In genomic region chr5:141478321-141478945, GRCh38 we compare ENCODE assay signal across 9 cellular contexts. TPM values are rescaled to one million over a fixed set of nuclear protein-coding genes. Genes with fewer than 3 reads are reported as not detected.
DNase-seq lines count a peak whose midpoint lies in the region; ATAC-seq, FAIRE-seq and TF ChIP-seq lines count a peak whose summit lies in the region.
"Had no signal": no experiment of that assay in that cellular context is flagged by ENCODE, and none has a peak within 500 bp of the region (broad histone marks: within the 10 kb centered on the region; RNA-seq: fewer than 3 reads in every experiment).

No MANE protein-coding gene starts in this region.

- FAIRE-seq in GM12878 (lab: Jason Lieb, UNC): no peak

- H4K91ac ChIP-seq in neuronal stem cell (ENCODE audit: low read depth, low read length, poor library complexity): no peak overlapping the region

- H3K79me2 ChIP-seq in SK-N-SH (ENCODE audit: insufficient read depth) (peaks cover 70% of the 10 kb centered on the region), GM12878 (ENCODE audit: control insufficient read depth, insufficient read depth, low read length) (no peaks in the 10 kb centered on the region)

- H2AFZ ChIP-seq in SK-N-SH (ENCODE audit: low read depth) (no peak overlapping the region), GM12878 (ENCODE audit: control insufficient read depth, low read depth, low read length) (no peak overlapping the region), neuronal stem cell (ENCODE audit: low read length) (no peak overlapping the region)

- TF ChIP-seq POLR2A in GM12878 (IDR thresholded peaks at IDR 0.05; ENCODE audit: low read depth, low read length) (no peak), transverse colon (IDR thresholded peaks at IDR 0.05) (no peak)

- peaks cover 0 to 42% of the 10 kb centered on the region in 2 experiments for H3K36me3 ChIP-seq in SK-N-SH (replicated peaks in 1 of 2; ENCODE audit: control insufficient read depth in 1 of 2, insufficient read depth in 2 of 2, low read length in 1 of 2)
- no peaks in the 10 kb centered on the region for H3K36me3 ChIP-seq in GM12878 (ENCODE audit: control insufficient read depth in 2 of 2, insufficient read depth in 2 of 2, low read length in 1 of 2)
- no peaks in the 10 kb centered on the region for H3K36me3 ChIP-seq in transverse colon
- peaks cover 12 to 37% of the 10 kb centered on the region in 2 donors for H3K36me3 ChIP-seq in neuronal stem cell (replicated peaks in 1 of 2; ENCODE audit: control insufficient read depth in 2 of 2, insufficient read depth in 2 of 2, low read length in 2 of 2)

- RAD21 ChIA-PET in GM12878 (lab: Charles Lee; ENCODE audit: unreplicated experiment): interaction anchor here (1.1 to 4.9 kb wide), 5 partner anchors 32 to 86 kb away, joined by 3 to 109 read pairs (median 5); partner anchors contain the start of gene PCDHGA12

- H3K23ac ChIP-seq in neuronal stem cell (ENCODE audit: low read depth, low read length, poor library complexity): no peak overlapping the region

- no peaks in the 10 kb centered on the region for H3K9me2 ChIP-seq in SK-N-SH

- SMC1A ChIA-PET in GM12878 (lab: Charles Lee; ENCODE audit: uncharacterized antibody, unreplicated experiment): interaction anchor here (0.7 to 6.6 kb wide), 7 partner anchors 14 to 80 kb away, joined by 3 to 117 read pairs (median 4); partner anchors contain the start of gene PCDHGA10

- TF ChIP-seq CTCF in SK-N-SH (IDR thresholded peaks at IDR 0.05) (peak; percentile 55), GM12878 (IDR thresholded peaks at IDR 0.05 in 2 of 3, conservative IDR thresholded peaks at IDR 0.05 in 1 of 3; ENCODE audit: control insufficient read depth in 2 of 3, extremely low read depth in 1 of 3, insufficient read depth in 1 of 3, low read depth in 3 of 3, low read length in 3 of 3) (peak; percentile 7 to 30 (median 28); a peak in 2 of 6 replicates), transverse colon (IDR thresholded peaks at IDR 0.05) (peak; percentile 23 to 59 (median 51))

- intact Hi-C loops in GM12878 (cut with micrococcal nuclease; ENCODE audit: unreplicated experiment): no loop called here
- intact Hi-C loops in left colon (cut with DNase I, micrococcal nuclease): loop anchor here in 1 of 2 donors (5.0 kb wide), 1 partner anchor 34 kb away; no protein-coding TSS in a partner anchor
- intact Hi-C loops in transverse colon (cut with DNase I; ENCODE audit: low total_unique reads): loop anchor here (5.0 kb wide), 1 partner anchor 34 kb away; no protein-coding TSS in a partner anchor

- POLR2A ChIA-PET in SK-N-SH (lab: Yijun Ruan, JAX) (no interaction called here), GM12878 (lab: Charles Lee) (no interaction called here)

- TF ChIP-seq EP300 in SK-N-SH (IDR thresholded peaks at IDR 0.05; ENCODE audit: borderline replicate concordance in 1 of 2, low read depth in 1 of 2, low read length in 1 of 2) (no peak), GM12878 (IDR thresholded peaks at IDR 0.05; ENCODE audit: borderline replicate concordance in 1 of 2, control insufficient read depth in 1 of 2, low read depth in 2 of 2, low read length in 2 of 2) (no peak), transverse colon (IDR thresholded peaks at IDR 0.05; ENCODE audit: low read depth) (no peak)

- H2AK5ac ChIP-seq in neuronal stem cell (ENCODE audit: low read depth, low read length): no peak overlapping the region

- H3F3A ChIP-seq in SK-N-SH (replicated peaks; ENCODE audit: insufficient read depth): peaks cover 25% of the 10 kb centered on the region

- H3K14ac ChIP-seq in neuronal stem cell (ENCODE audit: low read length): no peak overlapping the region

- peaks cover 14% of the 10 kb centered on the region for H3K79me1 ChIP-seq in neuronal stem cell (ENCODE audit: low read depth, low read length)

- CTCF ChIA-PET in SK-N-SH (lab: Yijun Ruan, JAX) (interaction anchor here (0.6 to 8.6 kb wide), 13 partner anchors 8 to 436 kb away, joined by 3 to 117 read pairs (median 4); partner anchors contain the start of gene TAF7), GM12878 (lab: Yijun Ruan, JAX) (interaction anchor here (1.0 to 8.5 kb wide), 7 partner anchors 11 to 86 kb away, joined by 3 to 213 read pairs (median 31); partner anchors contain the start of genes PCDHGA11, PCDHGA12 and PCDHGC5)

- no peak overlapping the region for H2BK15ac ChIP-seq in neuronal stem cell (ENCODE audit: low read length)

- H3K18ac ChIP-seq in neuronal stem cell (ENCODE audit: low read length): no peak overlapping the region

- H3K4ac ChIP-seq in neuronal stem cell (ENCODE audit: low read length): no peak overlapping the region

- in situ Hi-C loops in GM12878 (cut with MboI) (loop anchor here (5.0 kb wide), 1 partner anchor 49 kb away; no protein-coding TSS in a partner anchor), transverse colon (cut with MboI; ENCODE audit: low pct_ligation_motif_present in 1 of 4, low pct_unique_long_range_greater_than_20kb in 1 of 4, low sequenced_read_pairs in 3 of 4) (no loop called here)

- no peak overlapping the region for H2BK5ac ChIP-seq in neuronal stem cell (ENCODE audit: low read length)

- no peak overlapping the region for H2BK12ac ChIP-seq in neuronal stem cell (ENCODE audit: low read length)

- H3K9ac ChIP-seq in SK-N-SH (peak overlapping the region; percentile 83; the same call in 1 of the 2 replicates), GM12878 (ENCODE audit: control insufficient read depth, insufficient read depth, low read length) (no peak overlapping the region), neuronal stem cell (ENCODE audit: low read depth, low read length, poor library complexity) (no peak overlapping the region)

- H4K8ac ChIP-seq in neuronal stem cell (ENCODE audit: low read depth, low read length): no peak overlapping the region

- H3K4me3 ChIP-seq in SK-N-SH (ENCODE audit: low read depth in 2 of 2, low read length in 1 of 2) (peak overlapping the region; percentile 82 to 85), GM12878 (0 out of 2 replicates have a peak overlapping the region, but pooled peaks have one; percentile 13), transverse colon (peak overlapping the region in 3 of 4 donors; percentile 16 to 63 (median 20)), neuronal stem cell (ENCODE audit: low read length in 2 of 2) (no peak overlapping the region)

- no peak overlapping the region for H2BK120ac ChIP-seq in neuronal stem cell (ENCODE audit: low read depth, low read length)

- peak overlapping the region in 1 of 2 experiments; percentile 92; a peak in 1 of 4 replicates for H3K27ac ChIP-seq in SK-N-SH (ENCODE audit: low read depth in 2 of 2, low read length in 1 of 2)
- H3K27ac ChIP-seq in GM12878 (ENCODE audit: control insufficient read depth, insufficient read depth): no peak overlapping the region
- H3K27ac ChIP-seq in transverse colon: no peak overlapping the region
- H3K27ac ChIP-seq in neuronal stem cell (replicated peaks; ENCODE audit: low read length): no peak overlapping the region

- H4K20me1 ChIP-seq in SK-N-SH (ENCODE audit: insufficient read depth) (peaks cover 61% of the 10 kb centered on the region), GM12878 (ENCODE audit: control insufficient read depth, insufficient read depth) (no peaks in the 10 kb centered on the region)

- H3K9me3 ChIP-seq in SK-N-SH (no peaks in the 10 kb centered on the region), GM12878 (replicated peaks; ENCODE audit: control insufficient read depth, insufficient read depth, low read length) (no peaks in the 10 kb centered on the region), transverse colon (no peaks in the 10 kb centered on the region), neuronal stem cell (replicated peaks in 1 of 2; ENCODE audit: control insufficient read depth in 2 of 2, insufficient read depth in 1 of 2, low read depth in 1 of 2, low read length in 2 of 2) (peaks cover 17 to 47% of the 10 kb centered on the region in 2 donors)

- TF ChIP-seq RAD21 in SK-N-SH (IDR thresholded peaks at IDR 0.05; ENCODE audit: low read length): no peak
- TF ChIP-seq RAD21 in GM12878 (IDR thresholded peaks at IDR 0.05; ENCODE audit: insufficient read depth, low read depth, low read length): no peak

- H3K4me1 ChIP-seq in SK-N-SH (ENCODE audit: control insufficient read depth in 1 of 2, insufficient read depth in 2 of 2, low read depth in 1 of 2, low read length in 1 of 2): peaks cover 12 to 39% of the 10 kb centered on the region in 2 experiments; a peak in 3 of 4 replicates
- peaks cover 19% of the 10 kb centered on the region for H3K4me1 ChIP-seq in GM12878 (ENCODE audit: control insufficient read depth, insufficient read depth, low read length)
- peaks cover 5 to 52% (median 24%) of the 10 kb centered on the region in 4 donors for H3K4me1 ChIP-seq in transverse colon
- peaks cover 0 to 11% of the 10 kb centered on the region in 2 donors for H3K4me1 ChIP-seq in neuronal stem cell (ENCODE audit: control insufficient read depth in 2 of 2, insufficient read depth in 1 of 2, low read depth in 1 of 2, low read length in 2 of 2)

- H3K27me3 ChIP-seq in SK-N-SH (ENCODE audit: insufficient read depth) (no peaks in the 10 kb centered on the region), GM12878 (replicated peaks in 1 of 2; ENCODE audit: control insufficient read depth in 2 of 2, insufficient read depth in 2 of 2, low read length in 1 of 2) (no peaks in the 10 kb centered on the region; a peak in 1 of 4 replicates), transverse colon (peaks cover 7% of the 10 kb centered on the region), neuronal stem cell (ENCODE audit: control insufficient read depth in 3 of 3, insufficient read depth in 3 of 3, low read depth in 1 of 3, low read length in 3 of 3) (no peaks in the 10 kb centered on the region)

- no peak for ATAC-seq in SK-N-SH treated with all-trans-retinoic acid at 6 μM for 48 hours
- ATAC-seq in GM12878: no peak
- peak; percentile 68 for ATAC-seq in left colon
- ATAC-seq in HG02642 (IDR thresholded peaks at IDR 0.05; ENCODE audit: poor library complexity, unreplicated experiment): no peak
- no peak for ATAC-seq in GM21576 (IDR thresholded peaks at IDR 0.05; ENCODE audit: unreplicated experiment)

- 24% methylated on average over 5 of the region's 20 CpGs for WGBS in SK-N-SH (ENCODE audit: low lambda C conversion rate)
- WGBS in GM12878 (ENCODE audit: insufficient coverage, insufficient replicate concordance, low lambda C conversion rate, missing lambda C conversion rate): 57% methylated on average over 20 of the region's 20 CpGs
- 23% methylated on average over 20 of the region's 20 CpGs; no CpG with 5 or more reads in 1 of the 2 donors for WGBS in transverse colon (ENCODE audit: low coverage in 1 of 2), 2 donors
- no CpG with 5 or more reads among the region's 20 CpGs for WGBS in neuronal stem cell (ENCODE audit: extremely low coverage in 2 of 2, insufficient read length in 2 of 2, insufficient replicate concordance in 1 of 2), 2 donors

- BruUV-seq in GM12878 (replicated peaks; lab: Mats Ljungman, UMichigan): no TSS peak

- no peak for DNase-seq in SK-N-SH
- no peak for DNase-seq in GM12878 (ENCODE audit: low read depth, low spot score)
- DNase-seq in left colon: peak; percentile 84 to 91
- DNase-seq in transverse colon: peak; percentile 87
- DNase-seq in neuronal stem cell (ENCODE audit: low spot score): no peak
- DNase-seq: 8988T had no signal

- H3K4me2 ChIP-seq in SK-N-SH (peak overlapping the region; percentile 97), GM12878 (ENCODE audit: control insufficient read depth, insufficient read depth) (peak overlapping the region; percentile 80), neuronal stem cell (ENCODE audit: insufficient read depth, low read length, poor library complexity, severe bottlenecking) (no peak overlapping the region)

RNA-seq across cellular contexts. Expression of gene PCDHGC3, which starts 2.7 kb away (rescaled TPM):
- 55.8 and 97.0 TPM in 2 replicates for polyA plus RNA-seq in SK-N-SH (2012; rRNA removed)
- 63.1 and 99.3 TPM in 2 replicates for polyA plus RNA-seq in SK-N-SH (2012; cell fraction: cytosol; rRNA removed)
- polyA plus RNA-seq in SK-N-SH (2012; cell fraction: nucleus; rRNA removed): 87.3 and 94.5 TPM in 2 replicates
- 9.8 and 12.7 TPM in 2 replicates for total RNA-seq in GM12878 (2013; cell fraction: nucleolus; rRNA removed)
- total RNA-seq in GM12878 (2014; rRNA removed): 11.0 TPM in 2 replicates
- total RNA-seq in GM12878 (2014; rRNA removed; fragmentation: Illumina TruSeq; extraction: Trizol): 6.3 TPM in 2 replicates
- total RNA-seq in GM12878 (2021): 20.5 TPM in 2 replicates
- 5.8 TPM for polyA plus RNA-seq in GM12878 (2011; ENCODE audit: low read depth)
- 0.86 and 1.5 TPM in 2 replicates for polyA plus RNA-seq in GM12878 (2011; rRNA removed)
- polyA plus RNA-seq in GM12878 (2011; cell fraction: cytosol; rRNA removed): 1.7 and 2.3 TPM in 2 replicates
- polyA plus RNA-seq in GM12878 (2011; cell fraction: nucleus; rRNA removed): 1.5 and 2.3 TPM in 2 replicates
- polyA plus RNA-seq in GM12878 (2012): 8.4 and 10.8 TPM in 2 replicates
- polyA plus RNA-seq in GM12878 (2014; fragmentation: Illumina TruSeq; extraction: Trizol): 22.1 and 23.5 TPM in 2 replicates
- under 1 TPM; 0.53 to 0.60 TPM for polyA plus RNA-seq in GM12878 (2014; fragmentation: Nextera tagmentation; extraction: Ambion mirVana)
- polyA plus RNA-seq in GM12878 (2014; rRNA removed): 13.1 and 14.5 TPM in 2 replicates
- 10 to 100 TPM; 14.7 to 22.0 TPM for polyA plus RNA-seq in GM12878 (2016; fragmentation: Nextera tagmentation; extraction: Ambion mirVana)
- 2.3 and 2.4 TPM in 2 replicates for polyA minus RNA-seq in GM12878 (2011; rRNA and poly(A)+ RNA removed)
- polyA minus RNA-seq in GM12878 (2011; cell fraction: cytosol; rRNA and poly(A)+ RNA removed): 0.94 and 1.9 TPM in 2 replicates
- 3.0 and 6.0 TPM in 2 replicates for polyA minus RNA-seq in GM12878 (2011; cell fraction: nucleus; rRNA and poly(A)+ RNA removed)
- total RNA-seq in left colon: 10 to 100 TPM; 15.3 to 16.0 TPM
- 10 to 100 TPM in 3 of 4 donors, 1 to 10 TPM in 1; 6.0 to 17.0 (median 13.6) TPM for total RNA-seq in transverse colon
- 113 TPM for polyA plus RNA-seq in neuronal stem cell (2013, experiment 1 of 2)
- polyA plus RNA-seq in neuronal stem cell (2013, experiment 2 of 2): 116 TPM

RNA-seq across cellular contexts. Expression of gene PCDHGC4, which starts 6.4 kb away (rescaled TPM):
- polyA plus RNA-seq in SK-N-SH (2012; rRNA removed) (0.53 and 0.78 TPM in 2 replicates), GM12878 (2011; rRNA removed) (0.03 and 0.04 TPM in 2 replicates), GM12878 (2014; fragmentation: Illumina TruSeq; extraction: Trizol) (0.54 and 0.55 TPM in 2 replicates), GM12878 (2014; fragmentation: Nextera tagmentation; extraction: Ambion mirVana) (under 1 TPM; 0.13 to 0.18 TPM), GM12878 (2014; rRNA removed) (0.58 and 0.61 TPM in 2 replicates), GM12878 (2016; fragmentation: Nextera tagmentation; extraction: Ambion mirVana) (under 1 TPM; 0.21 to 0.49 TPM)
- 0.27 and 0.50 TPM in 2 replicates for polyA plus RNA-seq in SK-N-SH (2012; cell fraction: cytosol; rRNA removed)
- 2.4 and 2.6 TPM in 2 replicates for polyA plus RNA-seq in SK-N-SH (2012; cell fraction: nucleus; rRNA removed)
- total RNA-seq in GM12878 (2013; cell fraction: nucleolus; rRNA removed): 5.5 and 6.1 TPM in 2 replicates
- total RNA-seq in GM12878 (2014; rRNA removed) (0.82 and 1.2 TPM in 2 replicates), GM12878 (2014; rRNA removed; fragmentation: Illumina TruSeq; extraction: Trizol) (1.0 TPM in 2 replicates), GM12878 (2021) (1.1 TPM in 2 replicates), left colon (under 1 TPM; 0.64 to 0.92 TPM), transverse colon (10 to 100 TPM in 1 of 4 donors, 1 to 10 TPM in 3; 1.8 to 26.5 (median 2.7) TPM)
- polyA plus RNA-seq in GM12878 (2011; ENCODE audit: low read depth): 0.07 TPM
- polyA plus RNA-seq in GM12878 (2011; cell fraction: cytosol; rRNA removed): 0.03 TPM in 2 replicates
- polyA plus RNA-seq in GM12878 (2011; cell fraction: nucleus; rRNA removed): 0.37 and 0.39 TPM in 2 replicates
- 0.15 and 0.18 TPM in 2 replicates for polyA plus RNA-seq in GM12878 (2012)
- 0.73 and 1.2 TPM in 2 replicates for polyA minus RNA-seq in GM12878 (2011; rRNA and poly(A)+ RNA removed)
- polyA minus RNA-seq in GM12878 (2011; cell fraction: cytosol; rRNA and poly(A)+ RNA removed): not detected in 2 replicates
- polyA minus RNA-seq in GM12878 (2011; cell fraction: nucleus; rRNA and poly(A)+ RNA removed): 0.97 and 1.4 TPM in 2 replicates
- polyA plus RNA-seq in neuronal stem cell (2013, experiment 1 of 2): 12.3 TPM
- 11.6 TPM for polyA plus RNA-seq in neuronal stem cell (2013, experiment 2 of 2)

RNA-seq across cellular contexts. Expression of gene PCDHGC5, which starts 10.4 kb away (rescaled TPM):
- polyA plus RNA-seq in SK-N-SH (2012; rRNA removed): 1.9 and 2.0 TPM in 2 replicates
- 0.99 and 1.3 TPM in 2 replicates for polyA plus RNA-seq in SK-N-SH (2012; cell fraction: cytosol; rRNA removed)
- 7.5 and 8.1 TPM in 2 replicates for polyA plus RNA-seq in SK-N-SH (2012; cell fraction: nucleus; rRNA removed)
- total RNA-seq in GM12878 (2013; cell fraction: nucleolus; rRNA removed): 4.6 and 4.9 TPM in 2 replicates
- total RNA-seq in GM12878 (2014; rRNA removed): 0.62 and 0.93 TPM in 2 replicates
- 0.46 and 0.58 TPM in 2 replicates for total RNA-seq in GM12878 (2014; rRNA removed; fragmentation: Illumina TruSeq; extraction: Trizol)
- 0.72 and 0.87 TPM in 2 replicates for total RNA-seq in GM12878 (2021)
- polyA plus RNA-seq in GM12878 (2011; ENCODE audit: low read depth): 0.08 TPM
- 0.05 TPM in 1 of 2 replicates, not detected in the other for polyA plus RNA-seq in GM12878 (2011; rRNA removed)
- not detected in 2 replicates for polyA plus RNA-seq in GM12878 (2011; cell fraction: cytosol; rRNA removed)
- polyA plus RNA-seq in GM12878 (2011; cell fraction: nucleus; rRNA removed): 0.33 and 0.41 TPM in 2 replicates
- 0.05 and 0.06 TPM in 2 replicates for polyA plus RNA-seq in GM12878 (2012)
- polyA plus RNA-seq in GM12878 (2014; fragmentation: Illumina TruSeq; extraction: Trizol): 0.14 and 0.15 TPM in 2 replicates
- polyA plus RNA-seq in GM12878 (2014; fragmentation: Nextera tagmentation; extraction: Ambion mirVana): not detected
- polyA plus RNA-seq in GM12878 (2014; rRNA removed): 0.20 and 0.29 TPM in 2 replicates
- polyA plus RNA-seq in GM12878 (2016; fragmentation: Nextera tagmentation; extraction: Ambion mirVana): under 1 TPM; 0.05 to 0.06 TPM
- polyA minus RNA-seq in GM12878 (2011; rRNA and poly(A)+ RNA removed): 0.51 and 1.1 TPM in 2 replicates
- polyA minus RNA-seq in GM12878 (2011; cell fraction: cytosol; rRNA and poly(A)+ RNA removed): 0.31 TPM in 1 of 2 replicates, not detected in the other
- polyA minus RNA-seq in GM12878 (2011; cell fraction: nucleus; rRNA and poly(A)+ RNA removed): 1.1 and 2.2 TPM in 2 replicates
- total RNA-seq in left colon: under 1 TPM; 0.75 to 0.76 TPM
- total RNA-seq in transverse colon: 1 to 10 TPM in 2 of 4 donors, under 1 TPM in 2; 0.20 to 2.5 (median 1.0) TPM
- 1.1 TPM for polyA plus RNA-seq in neuronal stem cell (2013, experiment 1 of 2)
- polyA plus RNA-seq in neuronal stem cell (2013, experiment 2 of 2): 1.1 TPM

RNA-seq across cellular contexts. Expression of gene PCDHGA12, which starts 48.1 kb away (rescaled TPM):
- polyA plus RNA-seq in SK-N-SH (2012; rRNA removed) (0.03 and 0.05 TPM in 2 replicates), GM12878 (2011; rRNA removed) (0.04 TPM in 2 replicates), GM12878 (2014; fragmentation: Illumina TruSeq; extraction: Trizol) (0.11 and 0.18 TPM in 2 replicates), GM12878 (2014; fragmentation: Nextera tagmentation; extraction: Ambion mirVana) (not detected), GM12878 (2014; rRNA removed) (0.28 and 0.32 TPM in 2 replicates), GM12878 (2016; fragmentation: Nextera tagmentation; extraction: Ambion mirVana) (under 1 TPM; 0.16 to 0.48 TPM)
- 0.03 and 0.04 TPM in 2 replicates for polyA plus RNA-seq in SK-N-SH (2012; cell fraction: cytosol; rRNA removed)
- 0.89 and 1.2 TPM in 2 replicates for polyA plus RNA-seq in SK-N-SH (2012; cell fraction: nucleus; rRNA removed)
- total RNA-seq in GM12878 (2013; cell fraction: nucleolus; rRNA removed): 9.3 and 10.2 TPM in 2 replicates
- total RNA-seq in GM12878 (2014; rRNA removed) (0.38 and 0.79 TPM in 2 replicates), GM12878 (2014; rRNA removed; fragmentation: Illumina TruSeq; extraction: Trizol) (0.40 and 0.46 TPM in 2 replicates), GM12878 (2021) (0.46 and 0.72 TPM in 2 replicates), left colon (1 to 10 TPM; 1.8 to 2.0 TPM), transverse colon (10 to 100 TPM in 1 of 4 donors, 1 to 10 TPM in 3; 1.6 to 14.2 (median 4.8) TPM)
- 0.17 TPM for polyA plus RNA-seq in GM12878 (2011; ENCODE audit: low read depth)
- polyA plus RNA-seq in GM12878 (2011; cell fraction: cytosol; rRNA removed): 0.07 and 0.10 TPM in 2 replicates
- 0.69 and 0.70 TPM in 2 replicates for polyA plus RNA-seq in GM12878 (2011; cell fraction: nucleus; rRNA removed)
- 0.26 and 0.36 TPM in 2 replicates for polyA plus RNA-seq in GM12878 (2012)
- polyA minus RNA-seq in GM12878 (2011; rRNA and poly(A)+ RNA removed): 0.46 and 0.66 TPM in 2 replicates
- polyA minus RNA-seq in GM12878 (2011; cell fraction: cytosol; rRNA and poly(A)+ RNA removed): not detected in 2 replicates
- 0.48 and 0.86 TPM in 2 replicates for polyA minus RNA-seq in GM12878 (2011; cell fraction: nucleus; rRNA and poly(A)+ RNA removed)
- 0.10 TPM for polyA plus RNA-seq in neuronal stem cell (2013, experiment 1 of 2)
- 0.15 TPM for polyA plus RNA-seq in neuronal stem cell (2013, experiment 2 of 2)

RNA-seq across cellular contexts. Expression of gene PCDHGA11, which starts 57.6 kb away (rescaled TPM):
- polyA plus RNA-seq in SK-N-SH (2012; rRNA removed) (0.18 and 0.23 TPM in 2 replicates), GM12878 (2011; rRNA removed) (0.45 and 0.79 TPM in 2 replicates), GM12878 (2014; fragmentation: Illumina TruSeq; extraction: Trizol) (2.6 and 2.7 TPM in 2 replicates), GM12878 (2014; fragmentation: Nextera tagmentation; extraction: Ambion mirVana) (under 1 TPM; 0.21 to 0.31 TPM), GM12878 (2014; rRNA removed) (2.1 TPM in 2 replicates), GM12878 (2016; fragmentation: Nextera tagmentation; extraction: Ambion mirVana) (1 to 10 TPM; 1.9 to 2.7 TPM)
- 0.10 and 0.13 TPM in 2 replicates for polyA plus RNA-seq in SK-N-SH (2012; cell fraction: cytosol; rRNA removed)
- polyA plus RNA-seq in SK-N-SH (2012; cell fraction: nucleus; rRNA removed): 0.73 and 0.85 TPM in 2 replicates
- 12.7 and 14.4 TPM in 2 replicates for total RNA-seq in GM12878 (2013; cell fraction: nucleolus; rRNA removed)
- total RNA-seq in GM12878 (2014; rRNA removed) (1.9 and 2.9 TPM in 2 replicates), GM12878 (2014; rRNA removed; fragmentation: Illumina TruSeq; extraction: Trizol) (2.1 and 2.2 TPM in 2 replicates), GM12878 (2021) (3.4 TPM in 2 replicates), left colon (1 to 10 TPM; 1.3 to 2.2 TPM), transverse colon (1 to 10 TPM; 2.6 to 5.8 (median 4.4) TPM)
- polyA plus RNA-seq in GM12878 (2011; ENCODE audit: low read depth): 0.81 TPM
- 0.57 and 0.79 TPM in 2 replicates for polyA plus RNA-seq in GM12878 (2011; cell fraction: cytosol; rRNA removed)
- 1.4 and 1.7 TPM in 2 replicates for polyA plus RNA-seq in GM12878 (2011; cell fraction: nucleus; rRNA removed)
- 1.5 and 1.6 TPM in 2 replicates for polyA plus RNA-seq in GM12878 (2012)
- polyA minus RNA-seq in GM12878 (2011; rRNA and poly(A)+ RNA removed): 1.1 and 2.5 TPM in 2 replicates
- polyA minus RNA-seq in GM12878 (2011; cell fraction: cytosol; rRNA and poly(A)+ RNA removed): 0.53 and 0.73 TPM in 2 replicates
- 3.3 and 4.7 TPM in 2 replicates for polyA minus RNA-seq in GM12878 (2011; cell fraction: nucleus; rRNA and poly(A)+ RNA removed)
- 1.1 TPM for polyA plus RNA-seq in neuronal stem cell (2013, experiment 1 of 2)
- polyA plus RNA-seq in neuronal stem cell (2013, experiment 2 of 2): 1.2 TPM

Comparison
In these comparisons a context has a peak if more than half of its experiments do, and no peak if none do; other contexts are left out.
1. DNase-seq: peak in left colon (2 of 2) and transverse colon (single experiment); none in SK-N-SH (single experiment), GM12878 (single experiment) and neuronal stem cell (single experiment).
2. H3K4me3 ChIP-seq: peak in SK-N-SH (2 of 2), GM12878 (single experiment) and transverse colon (3 of 4); none in neuronal stem cell (0 of 2).
3. Of the 26 proteins assayed by ChIP-seq in both GM12878 and SK-N-SH: peak only in GM12878: none; only in SK-N-SH: none; in both: CTCF; in neither: 25.
4. Peak in every context shown above with its lines, with median percentiles within 50 percentile points of each other: CTCF ChIP-seq.